ENCODE assay signal across 19 cellular contexts in genomic region chr2:207015901-207016300, GRCh38.
DNase-seq lines count a peak whose midpoint lies in the region; ATAC-seq, FAIRE-seq and TF ChIP-seq lines count a peak whose summit lies in the region.
"Had no signal": no experiment of that assay in that cellular context is flagged by ENCODE, and none has a peak within 500 bp of the region (broad histone marks: within the 10 kb centered on the region; RNA-seq: fewer than 3 reads in every experiment).

No MANE protein-coding gene starts in this region.

- POLR2A ChIA-PET in SK-N-SH (lab: Yijun Ruan, JAX), result no interaction called here

- ATAC-seq in SK-N-SH treated with all-trans-retinoic acid at 6 μM for 48 hours (no peak), HG03571 (IDR thresholded peaks at IDR 0.05; ENCODE audit: unreplicated experiment) (no peak)
- ATAC-seq: CD8-positive, alpha-beta T cell; GM23338; HepG2 had no signal

- no peaks in the 10 kb centered on the region for H3K9me3 ChIP-seq in SK-N-SH

- H4K20me1 ChIP-seq in SK-N-SH (ENCODE audit: insufficient read depth), result no peaks in the 10 kb centered on the region

- no peaks in the 10 kb centered on the region for H3K36me3 ChIP-seq in SK-N-SH (replicated peaks in 1 of 2; ENCODE audit: control insufficient read depth in 1 of 2, insufficient read depth in 2 of 2, low read length in 1 of 2)

- H2AFZ ChIP-seq in SK-N-SH (ENCODE audit: low read depth), result no peak overlapping the region
- H2AFZ ChIP-seq: GM23338, PC-9 had no signal

- no peaks in the 10 kb centered on the region for H3K9me2 ChIP-seq in SK-N-SH

- no peak overlapping the region; a peak in 1 of 4 replicates for H3K27ac ChIP-seq in SK-N-SH (ENCODE audit: low read depth in 2 of 2, low read length in 1 of 2)
- H3K27ac ChIP-seq: 22Rv1, PC-9, SK-N-MC had no signal

- no peaks in the 10 kb centered on the region for H3K27me3 Mint-ChIP-seq in nephron (ENCODE audit: low read depth)

- H3K36me3 Mint-ChIP-seq in nephron (ENCODE audit: low read depth), result no peaks in the 10 kb centered on the region
- H3K36me3 Mint-ChIP-seq: CD8-positive, alpha-beta T cell had no signal

- 44% methylated on average over 3 of the region's 3 CpGs for WGBS in SK-N-SH (ENCODE audit: low lambda C conversion rate)

- H3F3A ChIP-seq in SK-N-SH (replicated peaks; ENCODE audit: insufficient read depth), result no peaks in the 10 kb centered on the region

- no peak for DNase-seq in SK-N-SH
- DNase-seq in dermis microvascular lymphatic vessel endothelial cell (ENCODE audit: low read depth in 2 of 2), result peak; percentile 11 to 71
- DNase-seq in NCI-H1092 treated with DMSO at 0.1 percent for 48 hours (lab: John Stamatoyannopoulos, UW), result no peak
- no peak for DNase-seq in ureter (ENCODE audit: low spot score)
- no peak for DNase-seq in RCC 7860 (ENCODE audit: low spot score)
- DNase-seq: CD8-positive, alpha-beta T cell; KG1; NCI-H1436 treated with DMSO at 0.1 percent for 48 hours; NCI-H2081; NCI-H510A; NCI-H82; PC-9 had no signal

- no peaks in the 10 kb centered on the region for H3K79me2 ChIP-seq in SK-N-SH (ENCODE audit: insufficient read depth)

- CTCF ChIA-PET in SK-N-SH (lab: Yijun Ruan, JAX), result interaction anchor here (0.7 kb wide), 1 partner anchor 23 kb away, joined by 3 read pairs; no protein-coding TSS in a partner anchor

- TF ChIP-seq EP300 in SK-N-SH (IDR thresholded peaks at IDR 0.05; ENCODE audit: borderline replicate concordance in 1 of 2, low read depth in 1 of 2, low read length in 1 of 2), result no peak

- peak overlapping the region in 2 of 3 experiments; percentile 11 to 14 for H3K27ac Mint-ChIP-seq in nephron
- H3K27ac Mint-ChIP-seq: CD8-positive, alpha-beta T cell; GM23338 had no signal

- no peak overlapping the region for H3K4me3 ChIP-seq in SK-N-SH (ENCODE audit: low read depth in 2 of 2, low read length in 1 of 2)
- H3K4me3 ChIP-seq: GM23338, PC-9, SK-N-MC had no signal

- no peaks in the 10 kb centered on the region for H3K9me3 Mint-ChIP-seq in nephron

- no peaks in the 10 kb centered on the region for H3K4me1 ChIP-seq in SK-N-SH (ENCODE audit: control insufficient read depth in 1 of 2, insufficient read depth in 2 of 2, low read depth in 1 of 2, low read length in 1 of 2)

- TF ChIP-seq CTCF in SK-N-SH (IDR thresholded peaks at IDR 0.05), result no peak
- TF ChIP-seq CTCF in nephron (IDR thresholded peaks at IDR 0.05; ENCODE audit: unreplicated experiment in 3 of 3), result no peak

- H3K4me1 Mint-ChIP-seq in nephron, result peaks cover 6% of the 10 kb centered on the region

- TF ChIP-seq RAD21 in SK-N-SH (IDR thresholded peaks at IDR 0.05; ENCODE audit: low read length), result no peak

- no peaks in the 10 kb centered on the region for H3K27me3 ChIP-seq in SK-N-SH (ENCODE audit: insufficient read depth)

- no peak overlapping the region for H3K4me3 Mint-ChIP-seq in nephron
- H3K4me3 Mint-ChIP-seq: CD8-positive, alpha-beta T cell; GM23338 had no signal

- FAIRE-seq in RCC 7860 (lab: Jason Lieb, UNC), result no peak
- FAIRE-seq: HepG2 had no signal

- H3K4me2 ChIP-seq in SK-N-SH, result no peak overlapping the region
- H3K4me2 ChIP-seq: GM23338, PC-9 had no signal

- H3K9ac ChIP-seq in SK-N-SH, result no peak overlapping the region

TF ChIP-seq in SK-N-SH treated with all-trans-retinoic acid at 6 μM for 48 hours, 23 proteins besides CTCF, POLR2A, EP300 and RAD21:
- TF ChIP-seq ISL1 (CRISPR knock-in tag; IDR thresholded peaks at IDR 0.05) (peak; percentile 43), TOX (CRISPR knock-in tag; IDR thresholded peaks at IDR 0.05; ENCODE audit: borderline replicate concordance) (no peak)
TF ChIP-seq in SK-N-SH treated with all-trans-retinoic acid at 6 μM for 48 hours: peak in this region for 1.

TF ChIP-seq in SK-N-SH, 30 proteins besides CTCF, POLR2A, EP300 and RAD21:
- TF ChIP-seq ELF1 (IDR thresholded peaks at IDR 0.05), result no peak
- no peak for TF ChIP-seq RCOR1 (IDR thresholded peaks at IDR 0.05; ENCODE audit: low read length)
- TF ChIP-seq EZH2phosphoT487 (IDR thresholded peaks at IDR 0.05; ENCODE audit: borderline replicate concordance, low read depth), result no peak
- no peak for TF ChIP-seq ZBTB33 (IDR thresholded peaks at IDR 0.05; ENCODE audit: borderline replicate concordance, low read depth)
- no peak for TF ChIP-seq TCF12 (IDR thresholded peaks at IDR 0.05)
- TF ChIP-seq, protein P1, sequence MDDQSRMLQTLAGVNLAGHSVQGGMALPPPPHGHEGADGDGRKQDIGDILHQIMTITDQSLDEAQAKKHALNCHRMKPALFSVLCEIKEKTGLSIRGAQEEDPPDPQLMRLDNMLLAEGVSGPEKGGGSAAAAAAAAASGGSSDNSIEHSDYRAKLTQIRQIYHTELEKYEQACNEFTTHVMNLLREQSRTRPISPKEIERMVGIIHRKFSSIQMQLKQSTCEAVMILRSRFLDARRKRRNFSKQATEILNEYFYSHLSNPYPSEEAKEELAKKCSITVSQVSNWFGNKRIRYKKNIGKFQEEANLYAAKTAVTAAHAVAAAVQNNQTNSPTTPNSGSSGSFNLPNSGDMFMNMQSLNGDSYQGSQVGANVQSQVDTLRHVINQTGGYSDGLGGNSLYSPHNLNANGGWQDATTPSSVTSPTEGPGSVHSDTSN (IDR thresholded peaks at IDR 0.05), result no peak
- no peak for TF ChIP-seq NRF1 (IDR thresholded peaks at IDR 0.05; ENCODE audit: low read depth, low read length)

Comparison
In these comparisons a context has a peak if more than half of its experiments do, and no peak if none do; other contexts are left out.
1. DNase-seq: peak in dermis microvascular lymphatic vessel endothelial cell (2 of 2); none in SK-N-SH (single experiment), NCI-H1092 treated with DMSO at 0.1 percent for 48 hours (single experiment), ureter (single experiment) and RCC 7860 (single experiment).